ENCODE assay signal across 8 cellular contexts in the genomic region with DNA sequence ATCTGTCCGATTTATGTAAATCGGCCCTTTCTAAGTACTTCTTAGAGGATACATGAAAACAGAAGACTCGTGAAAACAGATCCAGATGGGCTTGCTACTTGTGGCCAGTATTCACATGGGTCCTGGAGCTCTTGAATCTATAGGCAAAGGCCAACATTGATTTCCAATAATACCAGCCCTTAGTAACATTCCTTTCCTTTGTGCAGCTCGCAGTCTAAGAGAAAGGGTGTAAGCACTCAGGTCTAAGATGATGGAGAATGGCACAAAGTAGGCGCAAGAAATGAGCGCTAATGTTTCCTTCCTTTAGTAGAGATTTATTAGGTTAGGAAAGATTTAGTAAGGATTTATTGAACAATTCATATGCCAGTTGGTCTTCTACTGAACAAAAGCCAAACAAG. TPM values are rescaled to one million over a fixed set of nuclear protein-coding genes. Genes with fewer than 3 reads are reported as not detected.
DNase-seq lines count a peak whose midpoint lies in the region; ATAC-seq and TF ChIP-seq lines count a peak whose summit lies in the region.

No MANE protein-coding gene starts in this region.

- CTCF ChIA-PET in Calu3 (lab: Charles Lee), result no interaction called here

- intact Hi-C loops in Calu3 (cut with micrococcal nuclease; ENCODE audit: unreplicated experiment), result loop anchor here (2.0 kb wide), 1 partner anchor 130 kb away; no protein-coding TSS in a partner anchor

- H3K9me3 ChIP-seq in adipocyte (ENCODE audit: control insufficient read depth, low read length), result no peaks in the 10 kb centered on the region

- peak overlapping the region; percentile 72 for H3K4me3 ChIP-seq in LNCaP clone FGC (ENCODE audit: low read depth, low read length)
- peak overlapping the region; percentile 88 for H3K4me3 ChIP-seq in adipocyte (ENCODE audit: low read length)

- ATAC-seq in HG03025 (IDR thresholded peaks at IDR 0.05; ENCODE audit: low FRiP score, unreplicated experiment) (no peak), HG03039 (IDR thresholded peaks at IDR 0.05; ENCODE audit: unreplicated experiment) (no peak), HG02642 (IDR thresholded peaks at IDR 0.05; ENCODE audit: poor library complexity, unreplicated experiment) (no peak)

- no peak overlapping the region for H3K9ac ChIP-seq in adipocyte (ENCODE audit: low read length)

- H3K36me3 Mint-ChIP-seq in Calu3 (ENCODE audit: insufficient read depth, unreplicated experiment), result peaks cover 35% of the 10 kb centered on the region

- no TSS peak for BruUV-seq in Calu3 (replicated peaks; lab: Mats Ljungman, UMichigan)

- H3K9me3 Mint-ChIP-seq in Calu3 (ENCODE audit: low read depth, unreplicated experiment), result no peaks in the 10 kb centered on the region

- H3K27me3 ChIP-seq in adipocyte (replicated peaks; ENCODE audit: control insufficient read depth, insufficient read depth, low read length), result peaks cover 15% of the 10 kb centered on the region

- TF ChIP-seq CTCF in Calu3 (IDR thresholded peaks at IDR 0.05; ENCODE audit: unreplicated experiment), result no peak
- TF ChIP-seq CTCF in LNCaP clone FGC (IDR thresholded peaks at IDR 0.05; ENCODE audit: control insufficient read depth, extremely low read depth, insufficient read depth), result no peak

- no peaks in the 10 kb centered on the region for H3K36me3 ChIP-seq in adipocyte (ENCODE audit: control insufficient read depth, insufficient read depth, low read length, severe bottlenecking)

- peaks cover 12% of the 10 kb centered on the region for H3K4me1 Mint-ChIP-seq in Calu3 (ENCODE audit: low read depth, unreplicated experiment)

- DNase-seq in Calu3, result no peak
- no peak for DNase-seq in LNCaP clone FGC (ENCODE audit: low read depth)
- no peak for DNase-seq in adipocyte (ENCODE audit: low read depth)
- peak; percentile 45 for DNase-seq in iris pigment epithelial cell (ENCODE audit: low read depth)
- peak; percentile 66 for DNase-seq in superior temporal gyrus (ENCODE audit: extremely low spot score)

- H3K4me1 ChIP-seq in adipocyte (ENCODE audit: control insufficient read depth, insufficient read depth, low read length), result peaks cover 16% of the 10 kb centered on the region

- H3K27ac Mint-ChIP-seq in Calu3 (ENCODE audit: unreplicated experiment), result peak overlapping the region; percentile 99

- no peaks in the 10 kb centered on the region for H3K27me3 Mint-ChIP-seq in Calu3 (ENCODE audit: unreplicated experiment)

- peak overlapping the region; percentile 94 for H3K4me3 Mint-ChIP-seq in Calu3 (ENCODE audit: low read depth, unreplicated experiment)

RNA-seq across cellular contexts. Expression of gene RNU6-8, which starts 0.6 kb away (rescaled TPM):
- total RNA-seq in Calu3 (2022), result not detected in 2 replicates

RNA-seq across cellular contexts. Expression of gene RNU6-7, which starts 0.6 kb away (rescaled TPM):
- total RNA-seq in Calu3 (2022), result not detected in 2 replicates

Comparison
In these comparisons a context has a peak if more than half of its experiments do, and no peak if none do; other contexts are left out.
1. DNase-seq: peak in iris pigment epithelial cell (single experiment) and superior temporal gyrus (single experiment); none in Calu3 (single experiment), LNCaP clone FGC (single experiment) and adipocyte (single experiment).